ENCODE assay signal across 15 cellular contexts in the genomic region with DNA sequence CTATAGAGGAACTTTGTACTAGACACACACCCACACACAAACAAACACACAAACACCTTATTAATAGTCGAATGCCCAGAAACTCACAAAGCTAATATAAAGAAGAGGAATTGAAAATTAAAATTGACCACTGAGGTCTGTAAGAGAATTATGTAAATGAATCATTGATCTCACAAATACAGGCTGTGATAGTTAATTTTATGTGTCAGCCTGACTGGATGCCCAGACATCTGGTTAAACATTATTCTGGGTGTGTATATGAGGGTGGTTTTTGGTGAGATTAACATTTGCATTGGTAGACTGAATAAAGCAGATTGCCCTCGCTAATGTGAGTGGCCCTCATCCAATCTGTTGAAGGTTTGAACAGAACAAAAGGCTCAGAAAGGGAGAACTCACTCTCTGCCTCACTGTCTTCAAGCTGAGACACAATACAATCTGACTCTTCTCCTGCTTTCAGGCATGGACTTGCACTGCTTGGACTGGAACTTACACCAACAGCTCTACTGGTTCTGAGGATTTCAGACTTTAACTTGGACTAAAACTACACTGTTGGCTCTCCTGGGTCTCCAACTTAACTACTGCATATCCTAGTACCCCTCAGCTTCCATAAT.
A peak's percentile ranks its signal among the peaks of the same experiment; 100 is the strongest.
DNase-seq lines count a peak whose midpoint lies in the region; ATAC-seq, FAIRE-seq and TF ChIP-seq lines count a peak whose summit lies in the region.
"Had no signal": no experiment of that assay in that cellular context is flagged by ENCODE, and none has a peak within 500 bp of the region (broad histone marks: within the 10 kb centered on the region; RNA-seq: fewer than 3 reads in every experiment).

No MANE protein-coding gene starts in this region.

- H4K20me1 ChIP-seq in osteoblast (ENCODE audit: insufficient read depth, low read length): no peaks in the 10 kb centered on the region

- TF ChIP-seq POLR2A in H54 (IDR thresholded peaks at IDR 0.05; ENCODE audit: low read depth, low read length): no peak

- no peak overlapping the region for H3K27ac ChIP-seq in osteoblast (ENCODE audit: low read depth, low read length)

- H3K4me2 ChIP-seq in osteoblast (ENCODE audit: insufficient read depth, low read length): no peak overlapping the region

- H3K4me1 ChIP-seq in osteoblast (ENCODE audit: insufficient read depth, low read length): no peaks in the 10 kb centered on the region

- no peak for TF ChIP-seq CTCF in osteoblast (IDR thresholded peaks at IDR 0.05; ENCODE audit: extremely low read depth, low read depth, low read length)

- no peaks in the 10 kb centered on the region for H3K9me3 ChIP-seq in osteoblast (ENCODE audit: low read depth, low read length)
- H3K9me3 ChIP-seq: mucosa of descending colon had no signal

- no peaks in the 10 kb centered on the region for H3K36me3 ChIP-seq in osteoblast (ENCODE audit: insufficient read depth, low read length)

- ATAC-seq in GM18873 (IDR thresholded peaks at IDR 0.05; ENCODE audit: low FRiP score, unreplicated experiment) (peak; percentile 62), HG03457 (IDR thresholded peaks at IDR 0.05; ENCODE audit: unreplicated experiment) (peak; percentile 87)
- ATAC-seq: activated CD8-positive, alpha-beta memory T cell treated with anti-CD3 and anti-CD28 coated beads, Interleukin-2, amount 10 ng/mL, durations not matched to agents 7 days and 5 days; mucosa of descending colon had no signal

- DNase-seq in H54 (ENCODE audit: insufficient read length, low spot score) (no peak), osteoblast (ENCODE audit: insufficient read length, low spot score, missing footprints) (no peak), DMS53 (lab: John Stamatoyannopoulos, UW) (no peak), HT-29 (ENCODE audit: low spot score) (no peak), cortex of kidney (lab: John Stamatoyannopoulos, UW) (no peak)
- DNase-seq: activated CD8-positive, alpha-beta memory T cell treated with anti-CD3 and anti-CD28 coated beads, Interleukin-2, amount 10 ng/mL, durations not matched to agents 7 days and 5 days; activated naive CD4-positive, alpha-beta T cell treated with Interleukin-2 at 50 U/mL for 16 hours; GOT3; islet precursor cell; mucosa of descending colon; MV-4-11; NCI-H2171; small intestine had no signal

- H2AFZ ChIP-seq in osteoblast (ENCODE audit: low read length): peak overlapping the region; percentile 40

- FAIRE-seq in H54 (lab: Jason Lieb, UNC): peak; percentile 86
- FAIRE-seq: small intestine had no signal

- H3K27me3 ChIP-seq in osteoblast (ENCODE audit: insufficient read depth, low read length): no peaks in the 10 kb centered on the region

- no peak overlapping the region for H3K4me3 ChIP-seq in osteoblast (ENCODE audit: insufficient read depth, low read length)
- H3K4me3 ChIP-seq: mucosa of descending colon had no signal

- no peaks in the 10 kb centered on the region for H3K79me2 ChIP-seq in osteoblast (ENCODE audit: insufficient read depth, low read length)
